ENCODE assay signal across 1 cellular context in the genomic region with DNA sequence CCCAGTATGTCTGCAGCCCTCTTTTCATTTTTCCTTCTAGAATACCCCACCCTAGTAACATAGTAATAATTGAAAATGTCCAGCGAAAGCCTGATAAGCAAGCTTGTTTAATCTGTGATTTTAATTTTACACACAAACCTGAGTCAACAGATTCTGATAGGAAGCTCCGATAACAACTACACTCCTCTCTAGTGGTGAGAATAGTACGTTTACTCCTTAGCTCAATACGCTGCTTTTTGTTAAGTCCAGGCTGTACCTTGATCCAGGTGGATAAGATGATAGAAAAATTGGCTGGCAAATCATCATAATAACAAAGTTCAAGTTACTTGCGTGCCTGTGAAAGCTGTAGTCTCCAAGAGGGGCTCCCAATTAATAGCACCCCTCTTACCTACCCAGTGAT.
TF ChIP-seq lines count a peak whose summit lies in the region.

No MANE protein-coding gene starts in this region.

TF ChIP-seq in A549, 52 proteins besides CTCF, POLR2A, EP300 and RAD21 (continued from another document):
- TF ChIP-seq, protein P1, sequence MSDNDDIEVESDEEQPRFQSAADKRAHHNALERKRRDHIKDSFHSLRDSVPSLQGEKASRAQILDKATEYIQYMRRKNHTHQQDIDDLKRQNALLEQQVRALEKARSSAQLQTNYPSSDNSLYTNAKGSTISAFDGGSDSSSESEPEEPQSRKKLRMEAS (IDR thresholded peaks at IDR 0.05), result no peak
- TF ChIP-seq NPAS2 (CRISPR knock-in tag; IDR thresholded peaks at IDR 0.05; ENCODE audit: borderline replicate concordance) (no peak), FOSL2 (IDR thresholded peaks at IDR 0.05) (no peak), FOSL2 (CRISPR knock-in tag; IDR thresholded peaks at IDR 0.05) (no peak), TFCP2L1 (CRISPR knock-in tag; IDR thresholded peaks at IDR 0.05) (no peak), JUN (IDR thresholded peaks at IDR 0.05) (no peak)
